In genomic region chr16:78045865-78046581, GRCh38 we compare ENCODE assay signal across 1 cellular context.
TF ChIP-seq lines count a peak whose summit lies in the region.

No MANE protein-coding gene starts in this region.

TF ChIP-seq in WTC11, 78 proteins besides CTCF, POLR2A, EP300 and RAD21 (continued from another document and continues in another):
- TF ChIP-seq, protein P1, sequence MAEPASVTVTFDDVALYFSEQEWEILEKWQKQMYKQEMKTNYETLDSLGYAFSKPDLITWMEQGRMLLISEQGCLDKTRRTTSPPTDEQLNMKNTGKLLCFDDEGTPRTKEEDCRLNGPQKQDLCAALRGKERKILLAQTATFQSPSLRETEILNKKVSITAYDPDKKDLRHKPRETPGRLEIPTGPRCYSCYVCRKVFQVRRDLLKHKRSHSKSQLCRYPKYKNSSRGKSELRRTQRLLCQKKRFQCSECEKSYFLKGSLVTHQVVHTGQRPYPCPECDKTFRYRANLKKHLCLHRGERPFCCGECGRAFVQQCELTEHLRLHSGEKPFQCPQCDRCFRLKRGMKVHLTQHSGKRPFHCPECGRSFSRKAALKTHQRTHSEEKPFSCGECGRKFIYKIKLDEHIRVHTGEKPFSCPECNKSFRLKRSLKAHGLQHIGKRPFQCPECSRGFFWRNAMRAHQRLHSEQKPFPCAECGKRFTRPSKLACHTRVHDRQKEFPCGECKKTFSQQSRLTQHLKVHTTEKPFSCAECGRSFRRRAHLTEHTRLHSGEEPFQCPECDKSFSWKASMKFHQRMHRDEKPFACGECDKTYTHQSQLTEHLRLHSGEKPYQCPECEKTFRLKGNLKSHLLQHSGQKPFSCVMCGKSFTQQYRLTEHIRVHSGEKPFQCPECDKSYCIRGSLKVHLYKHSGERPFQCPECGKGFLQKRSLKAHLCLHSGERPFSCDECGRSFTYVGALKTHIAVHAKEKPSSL (CRISPR knock-in tag; conservative IDR thresholded peaks at IDR 0.05) = no peak
- TF ChIP-seq ZNF121 (CRISPR knock-in tag; IDR thresholded peaks at IDR 0.05) = peak; percentile 93
- TF ChIP-seq, protein P2, sequence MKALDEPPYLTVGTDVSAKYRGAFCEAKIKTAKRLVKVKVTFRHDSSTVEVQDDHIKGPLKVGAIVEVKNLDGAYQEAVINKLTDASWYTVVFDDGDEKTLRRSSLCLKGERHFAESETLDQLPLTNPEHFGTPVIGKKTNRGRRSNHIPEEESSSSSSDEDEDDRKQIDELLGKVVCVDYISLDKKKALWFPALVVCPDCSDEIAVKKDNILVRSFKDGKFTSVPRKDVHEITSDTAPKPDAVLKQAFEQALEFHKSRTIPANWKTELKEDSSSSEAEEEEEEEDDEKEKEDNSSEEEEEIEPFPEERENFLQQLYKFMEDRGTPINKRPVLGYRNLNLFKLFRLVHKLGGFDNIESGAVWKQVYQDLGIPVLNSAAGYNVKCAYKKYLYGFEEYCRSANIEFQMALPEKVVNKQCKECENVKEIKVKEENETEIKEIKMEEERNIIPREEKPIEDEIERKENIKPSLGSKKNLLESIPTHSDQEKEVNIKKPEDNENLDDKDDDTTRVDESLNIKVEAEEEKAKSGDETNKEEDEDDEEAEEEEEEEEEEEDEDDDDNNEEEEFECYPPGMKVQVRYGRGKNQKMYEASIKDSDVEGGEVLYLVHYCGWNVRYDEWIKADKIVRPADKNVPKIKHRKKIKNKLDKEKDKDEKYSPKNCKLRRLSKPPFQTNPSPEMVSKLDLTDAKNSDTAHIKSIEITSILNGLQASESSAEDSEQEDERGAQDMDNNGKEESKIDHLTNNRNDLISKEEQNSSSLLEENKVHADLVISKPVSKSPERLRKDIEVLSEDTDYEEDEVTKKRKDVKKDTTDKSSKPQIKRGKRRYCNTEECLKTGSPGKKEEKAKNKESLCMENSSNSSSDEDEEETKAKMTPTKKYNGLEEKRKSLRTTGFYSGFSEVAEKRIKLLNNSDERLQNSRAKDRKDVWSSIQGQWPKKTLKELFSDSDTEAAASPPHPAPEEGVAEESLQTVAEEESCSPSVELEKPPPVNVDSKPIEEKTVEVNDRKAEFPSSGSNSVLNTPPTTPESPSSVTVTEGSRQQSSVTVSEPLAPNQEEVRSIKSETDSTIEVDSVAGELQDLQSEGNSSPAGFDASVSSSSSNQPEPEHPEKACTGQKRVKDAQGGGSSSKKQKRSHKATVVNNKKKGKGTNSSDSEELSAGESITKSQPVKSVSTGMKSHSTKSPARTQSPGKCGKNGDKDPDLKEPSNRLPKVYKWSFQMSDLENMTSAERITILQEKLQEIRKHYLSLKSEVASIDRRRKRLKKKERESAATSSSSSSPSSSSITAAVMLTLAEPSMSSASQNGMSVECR (CRISPR knock-in tag; IDR thresholded peaks at IDR 0.05; ENCODE audit: borderline replicate concordance) = peak; percentile 99
- TF ChIP-seq, protein P3, sequence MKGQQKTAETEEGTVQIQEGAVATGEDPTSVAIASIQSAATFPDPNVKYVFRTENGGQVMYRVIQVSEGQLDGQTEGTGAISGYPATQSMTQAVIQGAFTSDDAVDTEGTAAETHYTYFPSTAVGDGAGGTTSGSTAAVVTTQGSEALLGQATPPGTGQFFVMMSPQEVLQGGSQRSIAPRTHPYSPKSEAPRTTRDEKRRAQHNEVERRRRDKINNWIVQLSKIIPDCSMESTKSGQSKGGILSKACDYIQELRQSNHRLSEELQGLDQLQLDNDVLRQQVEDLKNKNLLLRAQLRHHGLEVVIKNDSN (CRISPR knock-in tag; IDR thresholded peaks at IDR 0.05) = peak; percentile 80; the same call in 1 of the 2 replicates
- TF ChIP-seq ZNF532 (CRISPR knock-in tag; IDR thresholded peaks at IDR 0.05; ENCODE audit: borderline replicate concordance) = no peak
- TF ChIP-seq, protein P4, sequence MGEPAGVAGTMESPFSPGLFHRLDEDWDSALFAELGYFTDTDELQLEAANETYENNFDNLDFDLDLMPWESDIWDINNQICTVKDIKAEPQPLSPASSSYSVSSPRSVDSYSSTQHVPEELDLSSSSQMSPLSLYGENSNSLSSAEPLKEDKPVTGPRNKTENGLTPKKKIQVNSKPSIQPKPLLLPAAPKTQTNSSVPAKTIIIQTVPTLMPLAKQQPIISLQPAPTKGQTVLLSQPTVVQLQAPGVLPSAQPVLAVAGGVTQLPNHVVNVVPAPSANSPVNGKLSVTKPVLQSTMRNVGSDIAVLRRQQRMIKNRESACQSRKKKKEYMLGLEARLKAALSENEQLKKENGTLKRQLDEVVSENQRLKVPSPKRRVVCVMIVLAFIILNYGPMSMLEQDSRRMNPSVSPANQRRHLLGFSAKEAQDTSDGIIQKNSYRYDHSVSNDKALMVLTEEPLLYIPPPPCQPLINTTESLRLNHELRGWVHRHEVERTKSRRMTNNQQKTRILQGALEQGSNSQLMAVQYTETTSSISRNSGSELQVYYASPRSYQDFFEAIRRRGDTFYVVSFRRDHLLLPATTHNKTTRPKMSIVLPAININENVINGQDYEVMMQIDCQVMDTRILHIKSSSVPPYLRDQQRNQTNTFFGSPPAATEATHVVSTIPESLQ (CRISPR knock-in tag; IDR thresholded peaks at IDR 0.05) = peak; percentile 40; the same call in 1 of the 2 replicates
- TF ChIP-seq NR1H2 (CRISPR knock-in tag; IDR thresholded peaks at IDR 0.05) = no peak
- TF ChIP-seq ZNF671 (CRISPR knock-in tag; IDR thresholded peaks at IDR 0.05) = no peak
- TF ChIP-seq ELF4 (CRISPR knock-in tag; IDR thresholded peaks at IDR 0.05; ENCODE audit: low read depth) = 0 out of 2 replicates have a peak, but pooled peaks have one; percentile 74
- TF ChIP-seq HMGXB4 (CRISPR knock-in tag; IDR thresholded peaks at IDR 0.05) = peak; percentile 75
- 0 out of 2 replicates have a peak, but pooled peaks have one; percentile 10 for TF ChIP-seq ZNF396 (CRISPR knock-in tag; IDR thresholded peaks at IDR 0.05; ENCODE audit: borderline replicate concordance)
- peak; percentile 96 for TF ChIP-seq ZNF281 (CRISPR knock-in tag; IDR thresholded peaks at IDR 0.05)
- TF ChIP-seq, protein P5, sequence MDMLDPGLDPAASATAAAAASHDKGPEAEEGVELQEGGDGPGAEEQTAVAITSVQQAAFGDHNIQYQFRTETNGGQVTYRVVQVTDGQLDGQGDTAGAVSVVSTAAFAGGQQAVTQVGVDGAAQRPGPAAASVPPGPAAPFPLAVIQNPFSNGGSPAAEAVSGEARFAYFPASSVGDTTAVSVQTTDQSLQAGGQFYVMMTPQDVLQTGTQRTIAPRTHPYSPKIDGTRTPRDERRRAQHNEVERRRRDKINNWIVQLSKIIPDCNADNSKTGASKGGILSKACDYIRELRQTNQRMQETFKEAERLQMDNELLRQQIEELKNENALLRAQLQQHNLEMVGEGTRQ (CRISPR knock-in tag; IDR thresholded peaks at IDR 0.05) = peak; percentile 27; the same call in 1 of the 2 replicates
- peak; percentile 44; the same call in 1 of the 2 replicates for TF ChIP-seq MXD4 (CRISPR knock-in tag; IDR thresholded peaks at IDR 0.05; ENCODE audit: borderline replicate concordance)
- peak; percentile 94 for TF ChIP-seq SMAD4 (CRISPR knock-in tag; IDR thresholded peaks at IDR 0.05)
- peak; percentile 95 for TF ChIP-seq NFE2L1 (CRISPR knock-in tag; IDR thresholded peaks at IDR 0.05)
- peak; percentile 97 for TF ChIP-seq ZBTB21 (CRISPR knock-in tag; IDR thresholded peaks at IDR 0.05; ENCODE audit: borderline replicate concordance)
- TF ChIP-seq PRDM15 (CRISPR knock-in tag; IDR thresholded peaks at IDR 0.05) = peak; percentile 59; the same call in 1 of the 2 replicates
- TF ChIP-seq, protein P6, sequence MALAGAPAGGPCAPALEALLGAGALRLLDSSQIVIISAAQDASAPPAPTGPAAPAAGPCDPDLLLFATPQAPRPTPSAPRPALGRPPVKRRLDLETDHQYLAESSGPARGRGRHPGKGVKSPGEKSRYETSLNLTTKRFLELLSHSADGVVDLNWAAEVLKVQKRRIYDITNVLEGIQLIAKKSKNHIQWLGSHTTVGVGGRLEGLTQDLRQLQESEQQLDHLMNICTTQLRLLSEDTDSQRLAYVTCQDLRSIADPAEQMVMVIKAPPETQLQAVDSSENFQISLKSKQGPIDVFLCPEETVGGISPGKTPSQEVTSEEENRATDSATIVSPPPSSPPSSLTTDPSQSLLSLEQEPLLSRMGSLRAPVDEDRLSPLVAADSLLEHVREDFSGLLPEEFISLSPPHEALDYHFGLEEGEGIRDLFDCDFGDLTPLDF (CRISPR knock-in tag; IDR thresholded peaks at IDR 0.05) = peak; percentile 93
- peak; percentile 84 for TF ChIP-seq CREM (CRISPR knock-in tag; IDR thresholded peaks at IDR 0.05)
- TF ChIP-seq TEAD1 (CRISPR knock-in tag; IDR thresholded peaks at IDR 0.05) = peak; percentile 98
- no peak for TF ChIP-seq SOX15 (CRISPR knock-in tag; IDR thresholded peaks at IDR 0.05)
